ENCODE assay signal across 8 cellular contexts in genomic region chr9:83220737-83221136, GRCh38.
DNase-seq lines count a peak whose midpoint lies in the region; ATAC-seq and TF ChIP-seq lines count a peak whose summit lies in the region.

No MANE protein-coding gene starts in this region.

- intact Hi-C loops in Panc1 (cut with micrococcal nuclease; ENCODE audit: unreplicated experiment) (no loop called here), mucosa of descending colon (cut with DNase I, micrococcal nuclease) (no loop called here)

- no peaks in the 10 kb centered on the region for H3K9me3 ChIP-seq in Panc1 (ENCODE audit: control insufficient read depth, insufficient read depth, low read depth, low read length)
- no peaks in the 10 kb centered on the region for H3K9me3 ChIP-seq in mucosa of descending colon

- CTCF ChIA-PET in Panc1 (lab: Charles Lee): interaction anchor here (1.3 to 1.8 kb wide), 2 partner anchors 10 to 323 kb away, joined by 7 to 9 read pairs; no protein-coding TSS in a partner anchor

- BruUV-seq in Panc1 (replicated peaks; lab: Mats Ljungman, UMichigan): no TSS peak

- H3K27me3 Mint-ChIP-seq in stimulated activated memory B cell treated with anti-CD40 and anti-IgM and Interleukin-4, amounts not matched to agents 10 μg/mL and 1 μg/mL and 100 μg/mL, for 72 hours: peaks cover 37% of the 10 kb centered on the region

- H3K4me1 Mint-ChIP-seq in stimulated activated memory B cell treated with anti-CD40 and anti-IgM and Interleukin-4, amounts not matched to agents 10 μg/mL and 1 μg/mL and 100 μg/mL, for 72 hours: peaks cover 5% of the 10 kb centered on the region

- no peak overlapping the region for H3K4me3 Mint-ChIP-seq in stimulated activated memory B cell treated with anti-CD40 and anti-IgM and Interleukin-4, amounts not matched to agents 10 μg/mL and 1 μg/mL and 100 μg/mL, for 72 hours

- H3K36me3 ChIP-seq in Panc1 (ENCODE audit: control insufficient read depth, insufficient read depth, low read length): no peaks in the 10 kb centered on the region
- no peaks in the 10 kb centered on the region for H3K36me3 ChIP-seq in mucosa of descending colon (ENCODE audit: low read depth)

- H3K9me3 Mint-ChIP-seq in stimulated activated memory B cell treated with anti-CD40 and anti-IgM and Interleukin-4, amounts not matched to agents 10 μg/mL and 1 μg/mL and 100 μg/mL, for 72 hours: peaks cover 4% of the 10 kb centered on the region

- DNase-seq in Panc1 (ENCODE audit: low read depth, low spot score) (no peak), myocyte (ENCODE audit: low read depth) (peak; percentile 65), mucosa of descending colon (no peak), NOMO-1 treated with dmso at 0.1 percent for 144 hours (lab: John Stamatoyannopoulos, UW; ENCODE audit: unreplicated experiment) (no peak), cerebellar cortex (ENCODE audit: low spot score) (no peak)

- H3K4me3 ChIP-seq in Panc1 (ENCODE audit: low read depth in 2 of 2, low read length in 2 of 2): no peak overlapping the region
- no peak overlapping the region for H3K4me3 ChIP-seq in mucosa of descending colon

- H3K36me3 Mint-ChIP-seq in stimulated activated memory B cell treated with anti-CD40 and anti-IgM and Interleukin-4, amounts not matched to agents 10 μg/mL and 1 μg/mL and 100 μg/mL, for 72 hours: no peaks in the 10 kb centered on the region

- no peak for TF ChIP-seq CTCF in Panc1 (IDR thresholded peaks at IDR 0.05)
- TF ChIP-seq CTCF in mucosa of descending colon (IDR thresholded peaks at IDR 0.05): no peak

- no peaks in the 10 kb centered on the region for H3K27me3 ChIP-seq in Panc1 (ENCODE audit: control insufficient read depth, insufficient read depth, low read length)

- ATAC-seq in GM18867 (IDR thresholded peaks at IDR 0.05; ENCODE audit: unreplicated experiment) (peak; percentile 94), HG02610 (IDR thresholded peaks at IDR 0.05; ENCODE audit: unreplicated experiment) (peak; percentile 100), Panc1 (peak; percentile 57; the same call in 1 of the 2 replicates), mucosa of descending colon (no peak)
- ATAC-seq in stimulated activated memory B cell treated with anti-CD40 and anti-IgM and Interleukin-4, amounts not matched to agents 10 μg/mL and 1 μg/mL and 100 μg/mL, for 72 hours: no peak

- H3K27ac ChIP-seq in Panc1 (ENCODE audit: low read length): peak overlapping the region; percentile 63

- POLR2A ChIA-PET in Panc1 (lab: Charles Lee): no interaction called here

- in situ Hi-C loops in Panc1 (cut with HindIII; ENCODE audit: low pct_unique_long_range_greater_than_20kb, low sequenced_read_pairs): no loop called here

- no peaks in the 10 kb centered on the region for H3K4me1 ChIP-seq in Panc1 (ENCODE audit: control insufficient read depth, insufficient read depth, low read length)
- H3K4me1 ChIP-seq in mucosa of descending colon (ENCODE audit: low read depth): peaks cover 3% of the 10 kb centered on the region

- no peak overlapping the region for H3K27ac Mint-ChIP-seq in stimulated activated memory B cell treated with anti-CD40 and anti-IgM and Interleukin-4, amounts not matched to agents 10 μg/mL and 1 μg/mL and 100 μg/mL, for 72 hours

Comparison
In these comparisons a context has a peak if more than half of its experiments do, and no peak if none do; other contexts are left out.
1. ATAC-seq: peak in GM18867 (single experiment), HG02610 (single experiment) and Panc1 (single experiment); none in mucosa of descending colon (single experiment) and stimulated activated memory B cell treated with anti-CD40 and anti-IgM and Interleukin-4, amounts not matched to agents 10 μg/mL and 1 μg/mL and 100 μg/mL, for 72 hours (single experiment).